In the genomic region with DNA sequence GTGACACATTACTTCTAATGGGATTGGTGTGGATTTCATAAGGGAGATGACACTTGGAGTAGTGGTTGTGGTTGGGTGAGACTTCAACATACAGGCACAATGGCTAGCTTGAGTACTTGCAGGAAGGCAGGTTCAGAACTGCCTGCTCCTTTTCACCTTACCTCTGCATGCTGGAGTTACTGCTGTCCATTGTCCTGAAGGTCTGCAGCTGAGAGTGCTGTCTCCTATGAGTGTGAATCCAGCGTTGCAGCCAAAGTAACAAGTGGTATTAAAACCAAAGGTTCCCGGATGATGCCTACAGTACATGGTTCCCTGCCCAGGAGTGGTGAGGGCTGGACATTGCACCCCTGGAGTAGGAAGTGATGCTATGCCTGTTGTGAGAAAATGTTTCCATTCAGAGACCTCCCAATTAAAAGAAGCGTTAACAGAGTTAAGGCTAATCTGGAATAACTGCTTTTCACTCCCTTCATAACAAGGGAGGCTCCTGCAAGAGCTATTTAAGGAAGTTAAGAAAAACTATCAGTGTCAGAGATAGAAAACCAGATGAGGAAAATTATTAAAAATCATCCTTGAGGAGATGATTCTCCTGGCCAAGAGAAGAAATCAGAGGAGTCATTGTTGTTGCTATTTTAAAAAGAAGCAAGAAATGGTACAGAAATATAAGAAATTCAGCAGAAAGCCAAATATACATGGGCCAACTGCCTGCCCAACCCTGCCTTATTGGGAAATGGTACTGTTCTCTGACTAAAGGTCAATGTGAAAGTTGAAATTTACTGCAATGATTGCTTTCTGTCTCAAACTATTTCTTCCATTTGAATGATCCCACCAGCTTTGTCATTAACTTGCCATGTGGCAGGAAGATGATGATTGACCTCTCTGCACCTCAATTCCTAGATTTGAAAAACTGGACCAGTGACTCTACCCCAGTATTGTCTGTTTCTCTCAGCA, we compare ENCODE assay signal across 9 cellular contexts. TPM values are rescaled to one million over a fixed set of nuclear protein-coding genes. Genes with fewer than 3 reads are reported as not detected.
A peak's percentile ranks its signal among the peaks of the same experiment; 100 is the strongest.
DNase-seq lines count a peak whose midpoint lies in the region; ATAC-seq, FAIRE-seq and TF ChIP-seq lines count a peak whose summit lies in the region.
"Had no signal": no experiment of that assay in that cellular context is flagged by ENCODE, and none has a peak within 500 bp of the region (broad histone marks: within the 10 kb centered on the region; RNA-seq: fewer than 3 reads in every experiment).

No MANE protein-coding gene starts in this region.

- H3K4me2 ChIP-seq in IMR-90 (ENCODE audit: low read depth, low read length) (no peak overlapping the region), astrocyte (ENCODE audit: low read length) (no peak overlapping the region)

- no peaks in the 10 kb centered on the region for H3K9me1 ChIP-seq in IMR-90 (ENCODE audit: insufficient read depth, low read length)

- CTCF ChIA-PET in IMR-90 (lab: Yijun Ruan, JAX): interaction anchor here (0.8 kb wide), 1 partner anchor 10 kb away, joined by 4 read pairs; the partner anchor contains the start of gene F5

- intact Hi-C loops in IMR-90 (cut with micrococcal nuclease): no loop called here

- no peaks in the 10 kb centered on the region for H3K9me3 ChIP-seq in IMR-90 (ENCODE audit: control insufficient read depth, insufficient read depth, low read length)
- no peaks in the 10 kb centered on the region for H3K9me3 ChIP-seq in astrocyte (ENCODE audit: insufficient read depth, low read depth, low read length)
- no peaks in the 10 kb centered on the region for H3K9me3 ChIP-seq in liver (ENCODE audit: control insufficient read depth in 4 of 4, low read length in 3 of 4)
- no peaks in the 10 kb centered on the region for H3K9me3 ChIP-seq in tibial nerve

- peaks cover 20% of the 10 kb centered on the region for H3K27me3 Mint-ChIP-seq in astrocyte (ENCODE audit: low read depth, unreplicated experiment)

- H2AK5ac ChIP-seq in IMR-90 (ENCODE audit: low read depth, low read length): no peak overlapping the region

- H3K79me2 ChIP-seq in astrocyte (ENCODE audit: insufficient read depth, low read length): no peaks in the 10 kb centered on the region

- no peak overlapping the region for H4K5ac ChIP-seq in IMR-90 (ENCODE audit: low read depth, low read length)

- H2BK15ac ChIP-seq in IMR-90 (ENCODE audit: low read depth, low read length): no peak overlapping the region

- in situ Hi-C loops in IMR-90 (cut with MboI; ENCODE audit: low sequenced_read_pairs): no loop called here

- no peak overlapping the region for H3K4me3 ChIP-seq in IMR-90 (ENCODE audit: insufficient read depth, low read depth, low read length)
- no peak overlapping the region for H3K4me3 ChIP-seq in astrocyte (ENCODE audit: insufficient read depth, low read depth, low read length)
- no peak overlapping the region for H3K4me3 ChIP-seq in liver (ENCODE audit: low read depth in 1 of 3, low read length in 3 of 3)
- no peak overlapping the region for H3K4me3 ChIP-seq in tibial nerve

- no peak overlapping the region for H4K8ac ChIP-seq in IMR-90 (ENCODE audit: low read depth in 2 of 2, low read length in 2 of 2)

- no peak overlapping the region for H2BK120ac ChIP-seq in IMR-90 (ENCODE audit: low read depth, low read length)

- FAIRE-seq in GM12891 (lab: Jason Lieb, UNC) (peak; percentile 89), astrocyte (lab: Jason Lieb, UNC) (no peak)

- H3K36me3 ChIP-seq in IMR-90 (ENCODE audit: control insufficient read depth, insufficient read depth, low read length): no peaks in the 10 kb centered on the region
- no peaks in the 10 kb centered on the region for H3K36me3 ChIP-seq in astrocyte (ENCODE audit: insufficient read depth, low read length)
- no peaks in the 10 kb centered on the region for H3K36me3 ChIP-seq in liver (ENCODE audit: control insufficient read depth in 4 of 4, insufficient read depth in 3 of 4, low read depth in 1 of 4, low read length in 3 of 4)
- no peaks in the 10 kb centered on the region for H3K36me3 ChIP-seq in tibial nerve

- TF ChIP-seq CTCF in IMR-90 (conservative IDR thresholded peaks at IDR 0.05; ENCODE audit: low read depth, low read length): no peak
- no peak for TF ChIP-seq CTCF in astrocyte (IDR thresholded peaks at IDR 0.05; ENCODE audit: insufficient read depth, low read depth, low read length)
- TF ChIP-seq CTCF in liver (IDR thresholded peaks at IDR 0.05; ENCODE audit: low read depth, low read length, missing input control): no peak
- TF ChIP-seq CTCF in tibial nerve (IDR thresholded peaks at IDR 0.05): no peak

- no peak overlapping the region for H3K56ac ChIP-seq in IMR-90 (ENCODE audit: extremely low read depth, insufficient read depth, low read length)

- H4K20me1 ChIP-seq in IMR-90 (ENCODE audit: insufficient read depth, low read length) (no peaks in the 10 kb centered on the region), astrocyte (ENCODE audit: insufficient read depth, low read length) (no peaks in the 10 kb centered on the region)

- TF ChIP-seq EP300 in tibial nerve (IDR thresholded peaks at IDR 0.05): no peak

- TF ChIP-seq POLR2A in GM12891 (IDR thresholded peaks at IDR 0.05; ENCODE audit: low read depth, low read length) (no peak), IMR-90 (IDR thresholded peaks at IDR 0.05; ENCODE audit: low read depth, low read length) (no peak), tibial nerve (IDR thresholded peaks at IDR 0.05) (no peak)

- no peaks in the 10 kb centered on the region for H3K4me1 ChIP-seq in IMR-90 (ENCODE audit: control insufficient read depth, insufficient read depth, low read length)
- H3K4me1 ChIP-seq in astrocyte (ENCODE audit: insufficient read depth, low read length): no peaks in the 10 kb centered on the region
- H3K4me1 ChIP-seq in liver (ENCODE audit: control insufficient read depth in 4 of 4, insufficient read depth in 4 of 4, low read length in 3 of 4): peaks cover 0 to 15% (median 12%) of the 10 kb centered on the region in 4 donors
- H3K4me1 ChIP-seq in tibial nerve: no peaks in the 10 kb centered on the region

- H4K91ac ChIP-seq in IMR-90 (ENCODE audit: insufficient read depth, low read depth, low read length): no peak overlapping the region

- no CpG with 5 or more reads among the region's 3 CpGs for WGBS in IMR-90 (ENCODE audit: extremely low coverage in 2 of 2, insufficient read length in 1 of 2), 2 experiments
- WGBS in liver: 52% methylated on average over 3 of the region's 3 CpGs
- WGBS in tibial nerve, 2 donors: 43 to 53% methylated on average over 3 of the region's 3 CpGs

- H2BK20ac ChIP-seq in IMR-90 (ENCODE audit: low read depth, low read length): no peak overlapping the region

- H3K4ac ChIP-seq in IMR-90 (ENCODE audit: low read depth, low read length): no peak overlapping the region

- H3K27me3 ChIP-seq in IMR-90 (ENCODE audit: control insufficient read depth, insufficient read depth, low read length) (no peaks in the 10 kb centered on the region), astrocyte (ENCODE audit: insufficient read depth, low read length) (peaks cover 14% of the 10 kb centered on the region), liver (ENCODE audit: control insufficient read depth in 4 of 4, insufficient read depth in 4 of 4, low read length in 3 of 4) (no peaks in the 10 kb centered on the region), tibial nerve (no peaks in the 10 kb centered on the region)

- no peaks in the 10 kb centered on the region for H3K4me1 Mint-ChIP-seq in astrocyte (ENCODE audit: low read depth, unreplicated experiment)

- H3K9ac ChIP-seq in IMR-90 (ENCODE audit: low read depth, low read length) (no peak overlapping the region), astrocyte (ENCODE audit: low read length) (no peak overlapping the region), liver (ENCODE audit: low read depth in 1 of 2, low read length in 2 of 2) (no peak overlapping the region)

- H3K36me3 Mint-ChIP-seq in astrocyte (ENCODE audit: low read depth, unreplicated experiment): no peaks in the 10 kb centered on the region

- no peaks in the 10 kb centered on the region for H3K9me3 Mint-ChIP-seq in astrocyte (ENCODE audit: unreplicated experiment)
- H3K9me3 Mint-ChIP-seq: T-helper 1 cell treated with Interleukin-12 subunit alpha and Interleukin-12 subunit beta and Interleukin-4 antibody, amounts not matched to agents 30 μg/mL and 1 μg/mL, for 36 hours had no signal

- no peak overlapping the region for H3K14ac ChIP-seq in IMR-90 (replicated peaks; ENCODE audit: low read depth, low read length)

- no peak overlapping the region for H3K4me3 Mint-ChIP-seq in astrocyte (ENCODE audit: unreplicated experiment)
- H3K4me3 Mint-ChIP-seq: T-helper 1 cell treated with Interleukin-12 subunit alpha and Interleukin-12 subunit beta and Interleukin-4 antibody, amounts not matched to agents 30 μg/mL and 1 μg/mL, for 36 hours had no signal

- POLR2A ChIA-PET in IMR-90 (lab: Charles Lee; ENCODE audit: unreplicated experiment): no interaction called here

- no peak overlapping the region for H2BK5ac ChIP-seq in IMR-90 (ENCODE audit: low read depth, low read length, poor library complexity, severe bottlenecking)

- TF ChIP-seq RAD21 in IMR-90 (IDR thresholded peaks at IDR 0.05; ENCODE audit: low read length): no peak
- peak in 1 of 2 donors; percentile 33 for TF ChIP-seq RAD21 in liver (IDR thresholded peaks at IDR 0.05)

- no peak overlapping the region for H3K23ac ChIP-seq in IMR-90 (ENCODE audit: low read depth, low read length)

- H2AK9ac ChIP-seq in IMR-90 (replicated peaks; ENCODE audit: low read depth, low read length, poor library complexity): no peak overlapping the region

- no peak for DNase-seq in GM12891 (ENCODE audit: insufficient read length, low spot score)
- peak; percentile 35 for DNase-seq in IMR-90
- DNase-seq in astrocyte (ENCODE audit: low read depth): peak; percentile 29
- DNase-seq in tibial nerve (ENCODE audit: low spot score in 2 of 2): no peak
- no peak for DNase-seq in activated T-cell treated with anti-CD3 and anti-CD28 coated beads, Interleukin-2, amount 50 U/mL, for 1 hour
- DNase-seq: stimulated activated CD8-positive, alpha-beta memory T cell treated with anti-CD3 and anti-CD28 coated beads, Interleukin-4, amount 100 ng/mL, for 48 hours had no signal

- BruUV-seq in IMR-90 (replicated peaks; lab: Mats Ljungman, UMichigan): no TSS peak

- H3K18ac ChIP-seq in IMR-90 (ENCODE audit: low read depth, low read length): no peak overlapping the region

- H2AFZ ChIP-seq in IMR-90 (replicated peaks; ENCODE audit: low read length, poor library complexity) (no peak overlapping the region), astrocyte (ENCODE audit: low read depth, low read length) (no peak overlapping the region)

- no peak overlapping the region for H3K27ac Mint-ChIP-seq in astrocyte (ENCODE audit: unreplicated experiment)
- H3K27ac Mint-ChIP-seq: T-helper 1 cell treated with Interleukin-12 subunit alpha and Interleukin-12 subunit beta and Interleukin-4 antibody, amounts not matched to agents 30 μg/mL and 1 μg/mL, for 36 hours had no signal

- no peak overlapping the region for H3K27ac ChIP-seq in IMR-90 (ENCODE audit: insufficient read depth, low read length)
- H3K27ac ChIP-seq in astrocyte (ENCODE audit: low read depth, low read length): no peak overlapping the region
- H3K27ac ChIP-seq in liver (ENCODE audit: low read depth in 1 of 2, low read length in 2 of 2): no peak overlapping the region
- H3K27ac ChIP-seq in tibial nerve: no peak overlapping the region

- dilution Hi-C loops in IMR-90 (cut with HindIII; ENCODE audit: low sequenced_read_pairs, unreplicated experiment): no loop called here

- H3K79me1 ChIP-seq in IMR-90 (ENCODE audit: low read depth in 1 of 2, low read length in 2 of 2): no peaks in the 10 kb centered on the region

- ATAC-seq in IMR-90 (ENCODE audit: low read depth) (peak; percentile 63; the same call in 1 of the 2 replicates), HG03342 (IDR thresholded peaks at IDR 0.05; ENCODE audit: unreplicated experiment) (no peak)

RNA-seq across cellular contexts. Expression of gene F5, which starts 9.8 kb away (rescaled TPM):
- not detected for polyA plus RNA-seq in GM12891 (2012; ENCODE audit: low read depth, missing spikeins)
- not detected in 2 replicates for total RNA-seq in IMR-90 (2012; rRNA removed)
- not detected in 2 replicates for polyA plus RNA-seq in IMR-90 (2012; rRNA removed)
- polyA plus RNA-seq in IMR-90 (2012; cell fraction: cytosol; rRNA removed): not detected in 2 replicates
- not detected in 2 replicates for polyA plus RNA-seq in IMR-90 (2012; cell fraction: nucleus; rRNA removed; ENCODE audit: low replicate concordance)
- 0.10 and 0.18 TPM in 2 replicates for total RNA-seq in astrocyte
- total RNA-seq in liver: 100 to 1,000 TPM in 1 of 2 donors, 10 to 100 TPM in 1; 86.1 to 155 TPM
- polyA plus RNA-seq in liver: 100 to 1,000 TPM; 106 to 152 TPM
- under 1 TPM in 3 of 4 donors, not detected in 1; 0.42 to 0.98 (median 0.60) TPM for total RNA-seq in tibial nerve

RNA-seq across cellular contexts. Expression of gene SELP, which starts 33.9 kb away (rescaled TPM):
- 0.40 TPM for polyA plus RNA-seq in GM12891 (2012; ENCODE audit: low read depth, missing spikeins)
- total RNA-seq in IMR-90 (2012; rRNA removed) (not detected in 2 replicates), astrocyte (0.19 TPM in 1 of 2 replicates, not detected in the other), liver (1 to 10 TPM; 2.7 to 8.1 TPM), tibial nerve (10 to 100 TPM in 3 of 4 donors, 1 to 10 TPM in 1; 2.3 to 30.3 (median 14.8) TPM)
- polyA plus RNA-seq in IMR-90 (2012; rRNA removed) (not detected in 2 replicates), liver (1 to 10 TPM; 1.7 to 2.1 TPM)
- not detected in 2 replicates for polyA plus RNA-seq in IMR-90 (2012; cell fraction: cytosol; rRNA removed)
- not detected in 2 replicates for polyA plus RNA-seq in IMR-90 (2012; cell fraction: nucleus; rRNA removed; ENCODE audit: low replicate concordance)

Comparison
In these comparisons a context has a peak if more than half of its experiments do, and no peak if none do; other contexts are left out.
1. DNase-seq: peak in IMR-90 (single experiment) and astrocyte (single experiment); none in GM12891 (single experiment), tibial nerve (0 of 2) and activated T-cell treated with anti-CD3 and anti-CD28 coated beads, Interleukin-2, amount 50 U/mL, for 1 hour (single experiment).
2. RNA of gene F5, which starts 9.8 kb away (total RNA-seq): 86.1 to 155 TPM in liver; 0.42 to 0.98 TPM in tibial nerve, 0.10 to 0.18 TPM in astrocyte and not detected in IMR-90; every median in the first group is over 10 times any median in the second.